1 cellular context compared by ENCODE assay signal in genomic region chr2:937530-937929, GRCh38.
TF ChIP-seq lines count a peak whose summit lies in the region.

No MANE protein-coding gene starts in this region.

TF ChIP-seq in GM23338, 12 proteins besides CTCF, POLR2A, EP300 and RAD21 (continued from another document):
- TF ChIP-seq ZNF462 (CRISPR knock-in tag; IDR thresholded peaks at IDR 0.05) (no peak), STAT1 (IDR thresholded peaks at IDR 0.05; ENCODE audit: unreplicated experiment) (no peak), EZH2phosphoT487 (IDR thresholded peaks at IDR 0.05; ENCODE audit: unreplicated experiment) (no peak), CREB1 (CRISPR knock-in tag; IDR thresholded peaks at IDR 0.05; ENCODE audit: low read depth) (no peak), POLR2AphosphoS5 (IDR thresholded peaks at IDR 0.05; ENCODE audit: low read depth) (no peak), ZNF331 (CRISPR knock-in tag; IDR thresholded peaks at IDR 0.05; ENCODE audit: low read depth) (no peak), EZH2 (IDR thresholded peaks at IDR 0.05; ENCODE audit: low read depth, unreplicated experiment) (no peak)
- TF ChIP-seq, protein P1, sequence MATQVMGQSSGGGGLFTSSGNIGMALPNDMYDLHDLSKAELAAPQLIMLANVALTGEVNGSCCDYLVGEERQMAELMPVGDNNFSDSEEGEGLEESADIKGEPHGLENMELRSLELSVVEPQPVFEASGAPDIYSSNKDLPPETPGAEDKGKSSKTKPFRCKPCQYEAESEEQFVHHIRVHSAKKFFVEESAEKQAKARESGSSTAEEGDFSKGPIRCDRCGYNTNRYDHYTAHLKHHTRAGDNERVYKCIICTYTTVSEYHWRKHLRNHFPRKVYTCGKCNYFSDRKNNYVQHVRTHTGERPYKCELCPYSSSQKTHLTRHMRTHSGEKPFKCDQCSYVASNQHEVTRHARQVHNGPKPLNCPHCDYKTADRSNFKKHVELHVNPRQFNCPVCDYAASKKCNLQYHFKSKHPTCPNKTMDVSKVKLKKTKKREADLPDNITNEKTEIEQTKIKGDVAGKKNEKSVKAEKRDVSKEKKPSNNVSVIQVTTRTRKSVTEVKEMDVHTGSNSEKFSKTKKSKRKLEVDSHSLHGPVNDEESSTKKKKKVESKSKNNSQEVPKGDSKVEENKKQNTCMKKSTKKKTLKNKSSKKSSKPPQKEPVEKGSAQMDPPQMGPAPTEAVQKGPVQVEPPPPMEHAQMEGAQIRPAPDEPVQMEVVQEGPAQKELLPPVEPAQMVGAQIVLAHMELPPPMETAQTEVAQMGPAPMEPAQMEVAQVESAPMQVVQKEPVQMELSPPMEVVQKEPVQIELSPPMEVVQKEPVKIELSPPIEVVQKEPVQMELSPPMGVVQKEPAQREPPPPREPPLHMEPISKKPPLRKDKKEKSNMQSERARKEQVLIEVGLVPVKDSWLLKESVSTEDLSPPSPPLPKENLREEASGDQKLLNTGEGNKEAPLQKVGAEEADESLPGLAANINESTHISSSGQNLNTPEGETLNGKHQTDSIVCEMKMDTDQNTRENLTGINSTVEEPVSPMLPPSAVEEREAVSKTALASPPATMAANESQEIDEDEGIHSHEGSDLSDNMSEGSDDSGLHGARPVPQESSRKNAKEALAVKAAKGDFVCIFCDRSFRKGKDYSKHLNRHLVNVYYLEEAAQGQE (IDR thresholded peaks at IDR 0.05; ENCODE audit: unreplicated experiment), result no peak
- TF ChIP-seq, protein P2, sequence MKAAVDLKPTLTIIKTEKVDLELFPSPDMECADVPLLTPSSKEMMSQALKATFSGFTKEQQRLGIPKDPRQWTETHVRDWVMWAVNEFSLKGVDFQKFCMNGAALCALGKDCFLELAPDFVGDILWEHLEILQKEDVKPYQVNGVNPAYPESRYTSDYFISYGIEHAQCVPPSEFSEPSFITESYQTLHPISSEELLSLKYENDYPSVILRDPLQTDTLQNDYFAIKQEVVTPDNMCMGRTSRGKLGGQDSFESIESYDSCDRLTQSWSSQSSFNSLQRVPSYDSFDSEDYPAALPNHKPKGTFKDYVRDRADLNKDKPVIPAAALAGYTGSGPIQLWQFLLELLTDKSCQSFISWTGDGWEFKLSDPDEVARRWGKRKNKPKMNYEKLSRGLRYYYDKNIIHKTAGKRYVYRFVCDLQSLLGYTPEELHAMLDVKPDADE (IDR thresholded peaks at IDR 0.05), result no peak
